14 cellular contexts compared by ENCODE assay signal in the genomic region with DNA sequence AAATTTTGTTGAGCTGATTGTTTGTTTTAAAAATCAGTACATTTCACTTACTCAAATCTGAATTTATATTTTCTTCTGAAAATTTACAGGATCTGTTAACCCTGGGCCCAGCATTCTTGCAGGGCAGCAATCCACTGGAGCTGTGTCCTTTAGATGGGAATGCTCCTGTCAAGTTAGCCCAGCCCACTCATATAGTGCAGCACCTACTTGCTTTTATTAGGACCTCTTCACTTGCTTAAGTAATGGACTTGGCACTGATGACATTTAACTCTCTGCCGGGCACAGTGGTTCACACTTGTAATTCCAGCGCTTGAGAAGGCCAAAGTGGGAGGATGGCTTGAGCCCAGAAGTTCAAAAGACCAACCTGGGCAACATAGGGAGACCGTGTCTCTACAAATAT.
DNase-seq lines count a peak whose midpoint lies in the region; ATAC-seq and TF ChIP-seq lines count a peak whose summit lies in the region.
"Had no signal": no experiment of that assay in that cellular context is flagged by ENCODE, and none has a peak within 500 bp of the region (broad histone marks: within the 10 kb centered on the region; RNA-seq: fewer than 3 reads in every experiment).

No MANE protein-coding gene starts in this region.

- intact Hi-C loops in left ventricle myocardium inferior (cut with micrococcal nuclease), result no loop called here
- intact Hi-C loops in heart right ventricle (cut with DNase I), result loop anchor here in 1 of 10 donors (2.0 kb wide), 1 partner anchor 19 kb away; no protein-coding TSS in a partner anchor
- intact Hi-C loops in left lung (cut with DNase I), result loop anchor here in 1 of 2 donors (10.0 kb wide), 1 partner anchor 85 kb away; a partner anchor contains a TSS

- H3K27me3 ChIP-seq in cardiac muscle cell (no peaks in the 10 kb centered on the region), left ventricle myocardium inferior (ENCODE audit: low read depth) (no peaks in the 10 kb centered on the region), heart right ventricle (no peaks in the 10 kb centered on the region), left lung (no peaks in the 10 kb centered on the region)

- H3K4me1 ChIP-seq in cardiac muscle cell (ENCODE audit: low read depth) (no peaks in the 10 kb centered on the region), left ventricle myocardium inferior (peaks cover 12% of the 10 kb centered on the region), heart right ventricle (peaks cover 0 to 9% (median 0%) of the 10 kb centered on the region in 9 donors), left lung (no peaks in the 10 kb centered on the region)
- H3K4me1 ChIP-seq: Caco-2 had no signal

- no peaks in the 10 kb centered on the region for H3K9me3 ChIP-seq in cardiac muscle cell (ENCODE audit: low read depth)
- H3K9me3 ChIP-seq in left ventricle myocardium inferior (replicated peaks), result peaks cover 8% of the 10 kb centered on the region
- H3K9me3 ChIP-seq in heart right ventricle, result peaks cover 0 to 16% (median 7%) of the 10 kb centered on the region in 11 donors
- H3K9me3 ChIP-seq in left lung, result peaks cover 0 to 11% of the 10 kb centered on the region in 2 donors

- 59 to 80% methylated on average over 3 of the region's 3 CpGs for WGBS in heart right ventricle, 2 donors

- H3K36me3 ChIP-seq in cardiac muscle cell (peaks cover 6% of the 10 kb centered on the region), left ventricle myocardium inferior (peaks cover 9% of the 10 kb centered on the region), heart right ventricle (peaks cover 0 to 49% (median 3%) of the 10 kb centered on the region in 9 donors), left lung (peaks cover 0 to 16% of the 10 kb centered on the region in 2 donors)

- H3K4me3 ChIP-seq in cardiac muscle cell (no peak overlapping the region), left ventricle myocardium inferior (no peak overlapping the region), heart right ventricle (no peak overlapping the region), left lung (no peak overlapping the region)

- no peak for DNase-seq in cardiac muscle cell (ENCODE audit: low read depth in 1 of 2, low spot score in 1 of 2)
- DNase-seq in left ventricle myocardium inferior, result no peak
- DNase-seq in heart right ventricle, result no peak
- DNase-seq in left lung, result no peak
- no peak for DNase-seq in glomerular visceral epithelial cell (ENCODE audit: extremely low spot score)
- no peak for DNase-seq in retina
- DNase-seq: Caco-2; CD4-positive, CD25-positive, alpha-beta regulatory T cell; CD8-positive, alpha-beta T cell; DMS153; DND-41; GOT3; HCEC 1CT had no signal

- peak in 6 of 8 donors; percentile 73 to 91 (median 86) for ATAC-seq in heart right ventricle
- ATAC-seq in left lung, result peak; percentile 64
- ATAC-seq: CD8-positive, alpha-beta T cell had no signal

- H3K27ac ChIP-seq in cardiac muscle cell, result peak overlapping the region; percentile 4
- no peak overlapping the region for H3K27ac ChIP-seq in left ventricle myocardium inferior (replicated peaks)
- peak overlapping the region in 1 of 10 donors; percentile 6 for H3K27ac ChIP-seq in heart right ventricle
- no peak overlapping the region for H3K27ac ChIP-seq in left lung
- H3K27ac ChIP-seq: C4-2B had no signal

- TF ChIP-seq CTCF in cardiac muscle cell (IDR thresholded peaks at IDR 0.05; ENCODE audit: low read depth, low read length) (no peak), left ventricle myocardium inferior (IDR thresholded peaks at IDR 0.05; ENCODE audit: borderline replicate concordance) (no peak), heart right ventricle (IDR thresholded peaks at IDR 0.05) (no peak), left lung (IDR thresholded peaks at IDR 0.05) (no peak)
